ENCODE assay signal across 1 cellular context in the genomic region with DNA sequence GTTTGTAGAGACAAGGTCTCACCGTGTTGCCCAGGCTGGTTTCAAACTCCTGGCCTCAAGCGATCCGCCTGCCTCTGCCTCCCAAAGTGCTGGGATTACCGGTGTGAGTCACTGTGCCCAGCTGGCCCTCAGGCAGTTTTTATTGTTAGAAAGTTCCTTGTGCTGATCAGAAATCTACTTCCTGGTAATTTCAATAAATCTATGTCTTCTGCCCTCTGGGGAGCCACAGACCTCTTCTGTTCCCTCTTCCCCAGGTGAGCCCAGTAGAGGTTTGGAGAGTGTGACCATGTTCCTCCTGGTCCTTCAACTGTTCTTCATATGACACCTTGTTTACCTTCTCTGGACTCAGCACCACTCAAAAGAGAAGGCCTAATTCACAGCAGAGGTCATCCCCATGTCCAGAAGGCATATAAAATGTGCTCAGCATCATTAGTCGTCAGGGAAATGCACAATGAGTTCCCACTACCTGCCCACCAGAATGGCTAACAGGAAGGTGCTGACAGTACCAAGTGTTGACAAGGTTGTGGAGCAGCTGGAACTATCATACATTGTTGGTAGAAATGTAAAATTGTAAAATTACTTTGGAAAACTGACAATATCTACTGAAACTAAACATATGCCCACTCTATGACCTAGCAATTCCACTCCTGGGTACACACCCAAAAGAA.
TF ChIP-seq lines count a peak whose summit lies in the region.

No MANE protein-coding gene starts in this region.

TF ChIP-seq in GM12878, 131 proteins besides CTCF, POLR2A, EP300 and RAD21:
- 0 out of 2 replicates have a peak, but pooled peaks have one; percentile 15 for TF ChIP-seq IRF4 (IDR thresholded peaks at IDR 0.05; ENCODE audit: low read depth, low read length)
- TF ChIP-seq, protein P1, sequence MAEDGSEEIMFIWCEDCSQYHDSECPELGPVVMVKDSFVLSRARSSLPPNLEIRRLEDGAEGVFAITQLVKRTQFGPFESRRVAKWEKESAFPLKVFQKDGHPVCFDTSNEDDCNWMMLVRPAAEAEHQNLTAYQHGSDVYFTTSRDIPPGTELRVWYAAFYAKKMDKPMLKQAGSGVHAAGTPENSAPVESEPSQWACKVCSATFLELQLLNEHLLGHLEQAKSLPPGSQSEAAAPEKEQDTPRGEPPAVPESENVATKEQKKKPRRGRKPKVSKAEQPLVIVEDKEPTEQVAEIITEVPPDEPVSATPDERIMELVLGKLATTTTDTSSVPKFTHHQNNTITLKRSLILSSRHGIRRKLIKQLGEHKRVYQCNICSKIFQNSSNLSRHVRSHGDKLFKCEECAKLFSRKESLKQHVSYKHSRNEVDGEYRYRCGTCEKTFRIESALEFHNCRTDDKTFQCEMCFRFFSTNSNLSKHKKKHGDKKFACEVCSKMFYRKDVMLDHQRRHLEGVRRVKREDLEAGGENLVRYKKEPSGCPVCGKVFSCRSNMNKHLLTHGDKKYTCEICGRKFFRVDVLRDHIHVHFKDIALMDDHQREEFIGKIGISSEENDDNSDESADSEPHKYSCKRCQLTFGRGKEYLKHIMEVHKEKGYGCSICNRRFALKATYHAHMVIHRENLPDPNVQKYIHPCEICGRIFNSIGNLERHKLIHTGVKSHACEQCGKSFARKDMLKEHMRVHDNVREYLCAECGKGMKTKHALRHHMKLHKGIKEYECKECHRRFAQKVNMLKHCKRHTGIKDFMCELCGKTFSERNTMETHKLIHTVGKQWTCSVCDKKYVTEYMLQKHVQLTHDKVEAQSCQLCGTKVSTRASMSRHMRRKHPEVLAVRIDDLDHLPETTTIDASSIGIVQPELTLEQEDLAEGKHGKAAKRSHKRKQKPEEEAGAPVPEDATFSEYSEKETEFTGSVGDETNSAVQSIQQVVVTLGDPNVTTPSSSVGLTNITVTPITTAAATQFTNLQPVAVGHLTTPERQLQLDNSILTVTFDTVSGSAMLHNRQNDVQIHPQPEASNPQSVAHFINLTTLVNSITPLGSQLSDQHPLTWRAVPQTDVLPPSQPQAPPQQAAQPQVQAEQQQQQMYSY (CRISPR knock-in tag; IDR thresholded peaks at IDR 0.05): no peak
- TF ChIP-seq, protein P2, sequence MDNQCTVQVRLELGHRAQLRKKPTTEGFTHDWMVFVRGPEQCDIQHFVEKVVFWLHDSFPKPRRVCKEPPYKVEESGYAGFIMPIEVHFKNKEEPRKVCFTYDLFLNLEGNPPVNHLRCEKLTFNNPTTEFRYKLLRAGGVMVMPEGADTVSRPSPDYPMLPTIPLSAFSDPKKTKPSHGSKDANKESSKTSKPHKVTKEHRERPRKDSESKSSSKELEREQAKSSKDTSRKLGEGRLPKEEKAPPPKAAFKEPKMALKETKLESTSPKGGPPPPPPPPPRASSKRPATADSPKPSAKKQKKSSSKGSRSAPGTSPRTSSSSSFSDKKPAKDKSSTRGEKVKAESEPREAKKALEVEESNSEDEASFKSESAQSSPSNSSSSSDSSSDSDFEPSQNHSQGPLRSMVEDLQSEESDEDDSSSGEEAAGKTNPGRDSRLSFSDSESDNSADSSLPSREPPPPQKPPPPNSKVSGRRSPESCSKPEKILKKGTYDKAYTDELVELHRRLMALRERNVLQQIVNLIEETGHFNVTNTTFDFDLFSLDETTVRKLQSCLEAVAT (IDR thresholded peaks at IDR 0.05): no peak
- no peak for TF ChIP-seq ZNF384 (IDR thresholded peaks at IDR 0.05; ENCODE audit: borderline replicate concordance, low read depth, low read length)
- TF ChIP-seq KAT2A (conservative IDR thresholded peaks at IDR 0.05; ENCODE audit: control insufficient read depth, low read depth, low read length): no peak
- TF ChIP-seq DPF2 (IDR thresholded peaks at IDR 0.05): no peak
- TF ChIP-seq SREBF2 (IDR thresholded peaks at IDR 0.05; ENCODE audit: low read length): no peak
- TF ChIP-seq, protein P3, sequence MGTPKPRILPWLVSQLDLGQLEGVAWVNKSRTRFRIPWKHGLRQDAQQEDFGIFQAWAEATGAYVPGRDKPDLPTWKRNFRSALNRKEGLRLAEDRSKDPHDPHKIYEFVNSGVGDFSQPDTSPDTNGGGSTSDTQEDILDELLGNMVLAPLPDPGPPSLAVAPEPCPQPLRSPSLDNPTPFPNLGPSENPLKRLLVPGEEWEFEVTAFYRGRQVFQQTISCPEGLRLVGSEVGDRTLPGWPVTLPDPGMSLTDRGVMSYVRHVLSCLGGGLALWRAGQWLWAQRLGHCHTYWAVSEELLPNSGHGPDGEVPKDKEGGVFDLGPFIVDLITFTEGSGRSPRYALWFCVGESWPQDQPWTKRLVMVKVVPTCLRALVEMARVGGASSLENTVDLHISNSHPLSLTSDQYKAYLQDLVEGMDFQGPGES (IDR thresholded peaks at IDR 0.05): no peak
- TF ChIP-seq RUNX3 (IDR thresholded peaks at IDR 0.05; ENCODE audit: low read length): no peak
- no peak for TF ChIP-seq SUPT20H (IDR thresholded peaks at IDR 0.05; ENCODE audit: borderline replicate concordance, control insufficient read depth, low read depth, low read length)
- TF ChIP-seq MEF2A (IDR thresholded peaks at IDR 0.05; ENCODE audit: insufficient read depth, low read depth, low read length): no peak
- TF ChIP-seq NR2C1 (IDR thresholded peaks at IDR 0.05): no peak
- TF ChIP-seq ZNF207 (IDR thresholded peaks at IDR 0.05; ENCODE audit: borderline replicate concordance): no peak
- TF ChIP-seq SMARCA5 (IDR thresholded peaks at IDR 0.05): 0 out of 2 replicates have a peak, but pooled peaks have one; percentile 43
- no peak for TF ChIP-seq PAX8 (IDR thresholded peaks at IDR 0.05)
- TF ChIP-seq SIN3A (IDR thresholded peaks at IDR 0.05; ENCODE audit: low read depth, low read length): no peak
- TF ChIP-seq MYB (IDR thresholded peaks at IDR 0.05; ENCODE audit: borderline replicate concordance, low read depth, low read length): no peak
- TF ChIP-seq PAX5 (IDR thresholded peaks at IDR 0.05; ENCODE audit: borderline replicate concordance, low read depth, low read length): no peak
- TF ChIP-seq ZNF217 (IDR thresholded peaks at IDR 0.05): 0 out of 2 replicates have a peak, but pooled peaks have one; percentile 51
- no peak for TF ChIP-seq STAT3 (IDR thresholded peaks at IDR 0.05; ENCODE audit: low read depth, low read length)
- no peak for TF ChIP-seq STAT1 (conservative IDR thresholded peaks at IDR 0.05)
- TF ChIP-seq TCF12 (IDR thresholded peaks at IDR 0.05; ENCODE audit: low read depth, low read length): 0 out of 2 replicates have a peak, but pooled peaks have one; percentile 34
